ENCODE assay signal across 1 cellular context in genomic region chr3:60290093-60290492, GRCh38.
TF ChIP-seq lines count a peak whose summit lies in the region.

No MANE protein-coding gene starts in this region.

TF ChIP-seq in GM23338, 12 proteins besides CTCF, POLR2A, EP300 and RAD21 (continued from another document):
- TF ChIP-seq ZNF462 (CRISPR knock-in tag; IDR thresholded peaks at IDR 0.05) (no peak), CREB1 (CRISPR knock-in tag; IDR thresholded peaks at IDR 0.05; ENCODE audit: low read depth) (no peak), ETS1 (IDR thresholded peaks at IDR 0.05) (no peak), ZNF114 (CRISPR knock-in tag; IDR thresholded peaks at IDR 0.05) (no peak), JUNB (IDR thresholded peaks at IDR 0.05; ENCODE audit: unreplicated experiment) (no peak), NANOG (IDR thresholded peaks at IDR 0.05; ENCODE audit: borderline replicate concordance) (no peak), ZNF331 (CRISPR knock-in tag; IDR thresholded peaks at IDR 0.05; ENCODE audit: low read depth) (no peak), REST (IDR thresholded peaks at IDR 0.05; ENCODE audit: unreplicated experiment) (no peak), EZH2 (IDR thresholded peaks at IDR 0.05; ENCODE audit: low read depth, unreplicated experiment) (no peak), STAT1 (IDR thresholded peaks at IDR 0.05; ENCODE audit: unreplicated experiment) (no peak)
TF ChIP-seq in GM23338: peak in this region for 0.
